Comparison of ENCODE assay signal across 8 cellular contexts in genomic region chr10:43407148-43407575, GRCh38. TPM values are rescaled to one million over a fixed set of nuclear protein-coding genes. Genes with fewer than 3 reads are reported as not detected.
A peak's percentile ranks its signal among the peaks of the same experiment; 100 is the strongest.
DNase-seq lines count a peak whose midpoint lies in the region; ATAC-seq and TF ChIP-seq lines count a peak whose summit lies in the region.

No MANE protein-coding gene starts in this region.

- peaks cover 0 to 3% (median 1%) of the 10 kb centered on the region in 3 donors for H3K27me3 Mint-ChIP-seq in CD14-positive monocyte (ENCODE audit: low read depth in 3 of 3)
- H3K27me3 Mint-ChIP-seq in activated T-helper 2 cell treated with anti-CD3 and anti-CD28 coated beads, Interferon-gamma antibody, Interleukin-2, Interleukin-4, amounts not matched to agents 10 μg/mL and 5 μg/mL and 100 μg/mL, durations not matched to agents 14 hours and 24 hours and 36 hours (ENCODE audit: low read depth), result no peaks in the 10 kb centered on the region
- H3K27me3 Mint-ChIP-seq in nephron progenitor cell (ENCODE audit: low read depth, poor library complexity), result peaks cover 5% of the 10 kb centered on the region

- intact Hi-C loops in CD14-positive monocyte (cut with micrococcal nuclease), result no loop called here
- intact Hi-C loops in activated T-helper 2 cell treated with anti-CD3 and anti-CD28 coated beads, Interferon-gamma antibody, Interleukin-2, Interleukin-4, amounts not matched to agents 10 μg/mL and 5 μg/mL and 100 μg/mL, durations not matched to agents 14 hours and 24 hours and 36 hours (cut with micrococcal nuclease), result loop anchor here (1.0 to 10.0 kb wide), 4 partner anchors 10 to 408 kb away; partner anchors contain the start of gene CSGALNACT2

- H3K9me3 ChIP-seq in upper lobe of left lung, result no peaks in the 10 kb centered on the region

- H3K36me3 Mint-ChIP-seq in CD14-positive monocyte (peaks cover 8 to 15% of the 10 kb centered on the region in 2 donors), nephron progenitor cell (ENCODE audit: low read depth) (peaks cover 15% of the 10 kb centered on the region)
- peaks cover 62% of the 10 kb centered on the region for H3K36me3 Mint-ChIP-seq in activated T-helper 2 cell treated with anti-CD3 and anti-CD28 coated beads, Interferon-gamma antibody, Interleukin-2, Interleukin-4, amounts not matched to agents 10 μg/mL and 5 μg/mL and 100 μg/mL, durations not matched to agents 14 hours and 24 hours and 36 hours (ENCODE audit: low read depth)

- ATAC-seq in GM21786 (IDR thresholded peaks at IDR 0.05; ENCODE audit: unreplicated experiment) (peak; percentile 11), upper lobe of left lung (ENCODE audit: low FRiP score in 2 of 2) (peak in 1 of 2 donors; percentile 61), GM19395 (IDR thresholded peaks at IDR 0.05; ENCODE audit: unreplicated experiment) (no peak)

- H3K4me3 Mint-ChIP-seq in CD14-positive monocyte (peak overlapping the region; percentile 96), nephron progenitor cell (peak overlapping the region; percentile 97)
- peak overlapping the region; percentile 95 for H3K4me3 Mint-ChIP-seq in activated T-helper 2 cell treated with anti-CD3 and anti-CD28 coated beads, Interferon-gamma antibody, Interleukin-2, Interleukin-4, amounts not matched to agents 10 μg/mL and 5 μg/mL and 100 μg/mL, durations not matched to agents 14 hours and 24 hours and 36 hours (ENCODE audit: low read depth)

- peaks cover 43 to 56% (median 44%) of the 10 kb centered on the region in 4 donors for H3K4me1 ChIP-seq in upper lobe of left lung

- H3K27me3 ChIP-seq in upper lobe of left lung, result no peaks in the 10 kb centered on the region

- H3K27ac ChIP-seq in upper lobe of left lung, result peak overlapping the region; percentile 98 to 100 (median 98)

- H3K9me3 Mint-ChIP-seq in CD14-positive monocyte (peaks cover 0 to 2% (median 0%) of the 10 kb centered on the region in 7 donors), nephron progenitor cell (peaks cover 5% of the 10 kb centered on the region)
- H3K9me3 Mint-ChIP-seq in activated T-helper 2 cell treated with anti-CD3 and anti-CD28 coated beads, Interferon-gamma antibody, Interleukin-2, Interleukin-4, amounts not matched to agents 10 μg/mL and 5 μg/mL and 100 μg/mL, durations not matched to agents 14 hours and 24 hours and 36 hours, result no peaks in the 10 kb centered on the region

- peaks cover 0 to 16% (median 2%) of the 10 kb centered on the region in 4 donors for H3K36me3 ChIP-seq in upper lobe of left lung

- TF ChIP-seq CTCF in CD14-positive monocyte (IDR thresholded peaks at IDR 0.05) (no peak), fibroblast of villous mesenchyme (IDR thresholded peaks at IDR 0.05; ENCODE audit: insufficient read depth, low read depth, low read length) (no peak), nephron progenitor cell (IDR thresholded peaks at IDR 0.05) (no peak), upper lobe of left lung (IDR thresholded peaks at IDR 0.05) (no peak)

- peak overlapping the region; percentile 83 for H3K4me3 ChIP-seq in fibroblast of villous mesenchyme (ENCODE audit: low read depth, low read length)
- peak overlapping the region; percentile 57 to 83 (median 67) for H3K4me3 ChIP-seq in upper lobe of left lung

- TF ChIP-seq POLR2A in upper lobe of left lung (IDR thresholded peaks at IDR 0.05), result no peak

- H3K4me1 Mint-ChIP-seq in CD14-positive monocyte (peaks cover 52% of the 10 kb centered on the region), nephron progenitor cell (peaks cover 33% of the 10 kb centered on the region)
- H3K4me1 Mint-ChIP-seq in activated T-helper 2 cell treated with anti-CD3 and anti-CD28 coated beads, Interferon-gamma antibody, Interleukin-2, Interleukin-4, amounts not matched to agents 10 μg/mL and 5 μg/mL and 100 μg/mL, durations not matched to agents 14 hours and 24 hours and 36 hours (ENCODE audit: low read depth), result peaks cover 40% of the 10 kb centered on the region

- H3K27ac Mint-ChIP-seq in CD14-positive monocyte (peak overlapping the region; percentile 99 to 100 (median 100)), nephron progenitor cell (peak overlapping the region; percentile 100)
- peak overlapping the region; percentile 99 for H3K27ac Mint-ChIP-seq in activated T-helper 2 cell treated with anti-CD3 and anti-CD28 coated beads, Interferon-gamma antibody, Interleukin-2, Interleukin-4, amounts not matched to agents 10 μg/mL and 5 μg/mL and 100 μg/mL, durations not matched to agents 14 hours and 24 hours and 36 hours

- TF ChIP-seq EP300 in upper lobe of left lung (IDR thresholded peaks at IDR 0.05), result no peak

- no peak for DNase-seq in CD14-positive monocyte (ENCODE audit: low spot score)
- peak; percentile 70 for DNase-seq in NCI-H69 (lab: John Stamatoyannopoulos, UW)
- DNase-seq in activated T-helper 2 cell treated with anti-CD3 and anti-CD28 coated beads, Interferon-gamma antibody, Interleukin-2, Interleukin-4, amounts not matched to agents 10 μg/mL and 5 μg/mL and 100 μg/mL, durations not matched to agents 14 hours and 24 hours and 36 hours (ENCODE audit: low spot score), result peak; percentile 51
- peak; percentile 63 for DNase-seq in fibroblast of villous mesenchyme (ENCODE audit: low read depth)
- peak; percentile 70 for DNase-seq in nephron progenitor cell
- peak; percentile 51 to 96 for DNase-seq in upper lobe of left lung

- 0% methylated on average over 16 to 55 of the region's 59 CpGs for WGBS in upper lobe of left lung, 2 donors

RNA-seq across cellular contexts. Expression of gene HNRNPF, which starts 1.8 kb away (rescaled TPM):
- 100 to 1,000 TPM; 188 to 189 TPM for polyA plus RNA-seq in CD14-positive monocyte
- 503 and 520 TPM in 2 replicates for total RNA-seq in activated T-helper 2 cell treated with anti-CD3 and anti-CD28 coated beads, Interferon-gamma antibody, Interleukin-2, Interleukin-4, amounts not matched to agents 10 μg/mL and 5 μg/mL and 100 μg/mL, durations not matched to agents 14 hours and 24 hours and 36 hours
- 152 and 203 TPM in 2 replicates for total RNA-seq in fibroblast of villous mesenchyme
- total RNA-seq in upper lobe of left lung, result 100 to 1,000 TPM in 5 of 6 donors, 10 to 100 TPM in 1; 80.7 to 225 (median 177) TPM

RNA-seq across cellular contexts. Expression of gene ZNF487, which starts 29.7 kb away (rescaled TPM):
- 10 to 100 TPM in 1 of 2 donors, 1 to 10 TPM in 1; 8.6 to 15.6 TPM for polyA plus RNA-seq in CD14-positive monocyte
- total RNA-seq in activated T-helper 2 cell treated with anti-CD3 and anti-CD28 coated beads, Interferon-gamma antibody, Interleukin-2, Interleukin-4, amounts not matched to agents 10 μg/mL and 5 μg/mL and 100 μg/mL, durations not matched to agents 14 hours and 24 hours and 36 hours, result 2.0 and 2.2 TPM in 2 replicates
- total RNA-seq in fibroblast of villous mesenchyme (2.6 TPM in 2 replicates), upper lobe of left lung (10 to 100 TPM in 3 of 6 donors, 1 to 10 TPM in 3; 4.5 to 25.0 (median 11.0) TPM)

RNA-seq across cellular contexts. Expression of gene FXYD4, which starts 35.7 kb away (rescaled TPM):
- not detected for polyA plus RNA-seq in CD14-positive monocyte
- not detected in 2 replicates for total RNA-seq in activated T-helper 2 cell treated with anti-CD3 and anti-CD28 coated beads, Interferon-gamma antibody, Interleukin-2, Interleukin-4, amounts not matched to agents 10 μg/mL and 5 μg/mL and 100 μg/mL, durations not matched to agents 14 hours and 24 hours and 36 hours
- total RNA-seq in fibroblast of villous mesenchyme (not detected in 2 replicates), upper lobe of left lung (1 to 10 TPM in 3 of 6 donors, not detected in 3; 2.5 to 4.0 (median 2.7) TPM)
